8 cellular contexts compared by ENCODE assay signal in the genomic region with DNA sequence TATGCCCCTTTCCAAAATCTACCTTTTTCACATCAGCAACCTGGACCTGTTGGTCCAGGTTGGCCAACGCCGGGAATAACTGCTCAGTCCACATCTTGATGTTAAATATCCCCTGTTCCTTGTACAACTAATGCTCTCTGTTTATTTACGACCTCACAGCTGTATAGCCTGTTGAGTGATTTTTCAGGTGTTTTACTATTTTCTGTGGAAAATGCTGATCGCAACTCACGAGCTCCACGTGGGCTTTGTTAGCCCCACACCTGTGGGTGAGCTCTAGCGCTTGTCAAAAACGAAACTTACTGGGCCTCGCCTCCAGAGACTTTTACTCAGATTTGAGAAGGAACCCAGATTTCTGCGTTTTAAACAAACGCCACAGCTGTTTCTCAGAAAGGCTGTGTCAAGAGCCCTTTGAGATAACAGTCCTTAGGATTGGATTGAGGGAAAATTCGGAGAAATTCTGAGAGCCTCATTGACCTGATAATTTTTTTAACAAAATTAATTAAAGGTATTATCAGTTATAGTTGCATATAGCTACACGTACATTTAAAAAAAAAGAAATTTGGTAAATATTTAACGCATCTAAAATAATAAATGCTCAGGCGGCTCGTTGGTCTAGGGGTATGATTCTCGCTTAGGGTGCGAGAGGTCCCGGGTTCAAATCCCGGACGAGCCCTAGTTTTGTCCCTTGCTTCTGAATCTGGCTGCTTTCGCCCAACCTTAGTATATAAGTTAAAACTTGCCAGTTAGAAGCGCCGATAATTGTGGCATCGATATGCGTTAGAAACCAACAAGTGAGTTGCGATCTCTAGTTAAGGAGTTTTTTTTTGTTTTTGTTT.
DNase-seq lines count a peak whose midpoint lies in the region; ATAC-seq, FAIRE-seq and TF ChIP-seq lines count a peak whose summit lies in the region.

No MANE protein-coding gene starts in this region.

- ATAC-seq in GM18873 (IDR thresholded peaks at IDR 0.05; ENCODE audit: low FRiP score, unreplicated experiment) (peak; percentile 21), GM19023 (IDR thresholded peaks at IDR 0.05; ENCODE audit: unreplicated experiment) (no peak), HG02938 (IDR thresholded peaks at IDR 0.05; ENCODE audit: unreplicated experiment) (no peak)

- H3K4me1 ChIP-seq in Loucy (ENCODE audit: insufficient read depth, low read length, poor library complexity, severe bottlenecking) = peaks cover 12% of the 10 kb centered on the region

- H3F3A ChIP-seq in Loucy (ENCODE audit: low read depth) = peaks cover 7% of the 10 kb centered on the region

- no peaks in the 10 kb centered on the region for H4K20me1 ChIP-seq in Loucy (ENCODE audit: insufficient read depth, low read length, poor library complexity, severe bottlenecking)

- H3K9ac ChIP-seq in Loucy (ENCODE audit: low read depth, low read length, poor library complexity, severe bottlenecking) = peak overlapping the region; percentile 88

- peak overlapping the region; percentile 21 for H3K27ac ChIP-seq in layer of hippocampus (ENCODE audit: low read depth, low read length)

- H3K9me2 ChIP-seq in Loucy (replicated peaks; ENCODE audit: low read depth, low read length) = no peaks in the 10 kb centered on the region

- H2AFZ ChIP-seq in Loucy (ENCODE audit: low read length) = peak overlapping the region; percentile 84

- H3K4me3 ChIP-seq in Loucy (ENCODE audit: low read length, poor library complexity, severe bottlenecking) (peak overlapping the region; percentile 83), cardiac fibroblast (replicated peaks in 1 of 2; ENCODE audit: low read depth in 2 of 2, low read length in 2 of 2) (peak overlapping the region; percentile 25 to 51)

- no peaks in the 10 kb centered on the region for H3K79me2 ChIP-seq in Loucy (ENCODE audit: insufficient read depth, low read length)

- DNase-seq in cardiac fibroblast (ENCODE audit: low read depth in 2 of 2) = peak; percentile 71 to 90
- peak; percentile 59 to 67 for DNase-seq in stimulated activated CD4-positive, alpha-beta T cell treated with anti-CD3 and anti-CD28 coated beads, Interleukin-4, amount 100 ng/mL, for 4 hours

- no peaks in the 10 kb centered on the region for H3K36me3 ChIP-seq in Loucy (ENCODE audit: insufficient read depth, low read length)

- TF ChIP-seq CTCF in Loucy (conservative IDR thresholded peaks at IDR 0.05; ENCODE audit: low read length) (no peak), cardiac fibroblast (IDR thresholded peaks at IDR 0.05; ENCODE audit: low read depth, low read length) (no peak)

- no peaks in the 10 kb centered on the region for H3K9me3 ChIP-seq in Loucy (ENCODE audit: insufficient read depth, low read depth, low read length)

- FAIRE-seq in TTC549 (lab: Jason Lieb, UNC) = peak; percentile 17

- H3K27me3 ChIP-seq in Loucy (ENCODE audit: insufficient read depth, low read length, poor library complexity, severe bottlenecking) (no peaks in the 10 kb centered on the region), layer of hippocampus (ENCODE audit: control insufficient read depth, insufficient read depth, low read length) (no peaks in the 10 kb centered on the region)

- peak overlapping the region; percentile 96 for H3K4me2 ChIP-seq in Loucy (ENCODE audit: low read depth, low read length, poor library complexity, severe bottlenecking)
